Comparison of ENCODE assay signal across 10 cellular contexts in genomic region chr5:93596676-93597441, GRCh38. TPM values are rescaled to one million over a fixed set of nuclear protein-coding genes. Genes with fewer than 3 reads are reported as not detected.
DNase-seq lines count a peak whose midpoint lies in the region; ATAC-seq, FAIRE-seq and TF ChIP-seq lines count a peak whose summit lies in the region.
"Had no signal": no experiment of that assay in that cellular context is flagged by ENCODE, and none has a peak within 500 bp of the region (broad histone marks: within the 10 kb centered on the region; RNA-seq: fewer than 3 reads in every experiment).

No MANE protein-coding gene starts in this region.

- no peaks in the 10 kb centered on the region for H3K9me3 ChIP-seq in endodermal cell (ENCODE audit: control insufficient read depth, low read length)
- H3K9me3 ChIP-seq in suprapubic skin = no peaks in the 10 kb centered on the region

- DNase-seq in NB4 (ENCODE audit: low read depth) (peak; percentile 81), endodermal cell (peak; percentile 92), progenitor cell of endocrine pancreas (ENCODE audit: low spot score, unreplicated experiment) (no peak), H54 (ENCODE audit: insufficient read length, low spot score) (no peak), suprapubic skin (ENCODE audit: low spot score in 2 of 2) (no peak), activated T-cell treated with anti-CD3 and anti-CD28 coated beads for 4 hours (no peak)
- DNase-seq: NCI-H82 had no signal

- 4 to 7% methylated on average over 14 to 38 of the region's 38 CpGs for WGBS in endodermal cell (ENCODE audit: insufficient coverage in 1 of 2, insufficient read length in 1 of 2), 2 experiments
- WGBS in suprapubic skin = 33% methylated on average over 10 of the region's 38 CpGs

- peak overlapping the region; percentile 16 for H3K4me3 Mint-ChIP-seq in endodermal cell
- no peak overlapping the region for H3K4me3 Mint-ChIP-seq in progenitor cell of endocrine pancreas (ENCODE audit: low read depth)

- H3K27me3 ChIP-seq in endodermal cell (ENCODE audit: control insufficient read depth, insufficient read depth, low read length, poor library complexity, severe bottlenecking) (peaks cover 100% of the 10 kb centered on the region), suprapubic skin (peaks cover 91% of the 10 kb centered on the region)

- TF ChIP-seq CTCF in NB4 (IDR thresholded peaks at IDR 0.05; ENCODE audit: low read depth, low read length) (no peak), endodermal cell (conservative IDR thresholded peaks at IDR 0.05) (peak; percentile 67), progenitor cell of endocrine pancreas (IDR thresholded peaks at IDR 0.05; ENCODE audit: unreplicated experiment) (peak; percentile 41), suprapubic skin (IDR thresholded peaks at IDR 0.05) (no peak)

- H3K36me3 Mint-ChIP-seq in endodermal cell (ENCODE audit: low read depth) = no peaks in the 10 kb centered on the region
- peaks cover 21% of the 10 kb centered on the region for H3K36me3 Mint-ChIP-seq in progenitor cell of endocrine pancreas (ENCODE audit: insufficient read depth)

- H3K4me3 ChIP-seq in NB4 (ENCODE audit: low read depth, low read length) (no peak overlapping the region), endodermal cell (ENCODE audit: low read length) (peak overlapping the region; percentile 13), suprapubic skin (no peak overlapping the region)

- H3K36me3 ChIP-seq in endodermal cell (ENCODE audit: control insufficient read depth, insufficient read depth, low read length) = no peaks in the 10 kb centered on the region
- H3K36me3 ChIP-seq in suprapubic skin = no peaks in the 10 kb centered on the region

- H3K27me3 Mint-ChIP-seq in endodermal cell (ENCODE audit: insufficient read depth) = no peaks in the 10 kb centered on the region
- H3K27me3 Mint-ChIP-seq in progenitor cell of endocrine pancreas = peaks cover 56% of the 10 kb centered on the region

- peak; percentile 57 for ATAC-seq in GM19463 (IDR thresholded peaks at IDR 0.05; ENCODE audit: unreplicated experiment)

- H3K9me3 Mint-ChIP-seq in endodermal cell = no peaks in the 10 kb centered on the region
- no peaks in the 10 kb centered on the region for H3K9me3 Mint-ChIP-seq in progenitor cell of endocrine pancreas (ENCODE audit: low read depth)

- TF ChIP-seq POLR2A in NB4 (IDR thresholded peaks at IDR 0.05; ENCODE audit: extremely low read depth, insufficient read length) (no peak), H54 (IDR thresholded peaks at IDR 0.05; ENCODE audit: low read depth, low read length) (no peak), suprapubic skin (IDR thresholded peaks at IDR 0.05) (no peak)

- H3K4me1 ChIP-seq in endodermal cell (ENCODE audit: control insufficient read depth, insufficient read depth, low read length) (peaks cover 14% of the 10 kb centered on the region), suprapubic skin (peaks cover 13% of the 10 kb centered on the region)

- H3K4me1 Mint-ChIP-seq in endodermal cell (peaks cover 23% of the 10 kb centered on the region), progenitor cell of endocrine pancreas (ENCODE audit: low read depth) (no peaks in the 10 kb centered on the region)

- FAIRE-seq in H54 (lab: Jason Lieb, UNC) = no peak
- FAIRE-seq: GM12892 had no signal

- peak overlapping the region; percentile 69 for H3K27ac ChIP-seq in endodermal cell (ENCODE audit: low read depth, low read length)
- H3K27ac ChIP-seq in suprapubic skin = no peak overlapping the region
- H3K27ac ChIP-seq: epithelial cell of prostate had no signal

- no peak overlapping the region for H3K27ac Mint-ChIP-seq in endodermal cell
- no peak overlapping the region for H3K27ac Mint-ChIP-seq in progenitor cell of endocrine pancreas

- H3K9ac ChIP-seq in endodermal cell (ENCODE audit: extremely low read depth, low read length, poor library complexity, severe bottlenecking) = no peak overlapping the region

- TF ChIP-seq EP300 in suprapubic skin (IDR thresholded peaks at IDR 0.05) = no peak

RNA-seq across cellular contexts. Expression of gene NR2F1, which starts 13.8 kb away (rescaled TPM):
- total RNA-seq in endodermal cell (under 1 TPM in 1 of 2 donors, not detected in 1; 0.22 TPM), progenitor cell of endocrine pancreas (34.8 and 35.4 TPM in 2 replicates), suprapubic skin (1 to 10 TPM in 2 of 4 donors, under 1 TPM in 2; 0.49 to 3.1 (median 1.3) TPM)
- 304 TPM for polyA plus RNA-seq in endodermal cell (2013, experiment 1 of 2)
- 263 TPM for polyA plus RNA-seq in endodermal cell (2013, experiment 2 of 2)

RNA-seq across cellular contexts. Expression of gene NR2F1-AS1, which starts 15.8 kb away (rescaled TPM):
- total RNA-seq in endodermal cell (1 to 10 TPM; 1.4 to 3.3 TPM), progenitor cell of endocrine pancreas (6.3 and 10.6 TPM in 2 replicates), suprapubic skin (1 to 10 TPM in 3 of 4 donors, under 1 TPM in 1; 0.76 to 1.4 (median 1.2) TPM)
- polyA plus RNA-seq in endodermal cell (2013, experiment 1 of 2) = 37.1 TPM
- 26.7 TPM for polyA plus RNA-seq in endodermal cell (2013, experiment 2 of 2)

Comparison
In these comparisons a context has a peak if more than half of its experiments do, and no peak if none do; other contexts are left out.
1. DNase-seq: peak in NB4 (single experiment) and endodermal cell (single experiment); none in progenitor cell of endocrine pancreas (single experiment), H54 (single experiment), suprapubic skin (0 of 2) and activated T-cell treated with anti-CD3 and anti-CD28 coated beads for 4 hours (single experiment).
2. CTCF ChIP-seq: peak in endodermal cell (single experiment) and progenitor cell of endocrine pancreas (single experiment); none in NB4 (single experiment) and suprapubic skin (0 of 2).